In the genomic region with DNA sequence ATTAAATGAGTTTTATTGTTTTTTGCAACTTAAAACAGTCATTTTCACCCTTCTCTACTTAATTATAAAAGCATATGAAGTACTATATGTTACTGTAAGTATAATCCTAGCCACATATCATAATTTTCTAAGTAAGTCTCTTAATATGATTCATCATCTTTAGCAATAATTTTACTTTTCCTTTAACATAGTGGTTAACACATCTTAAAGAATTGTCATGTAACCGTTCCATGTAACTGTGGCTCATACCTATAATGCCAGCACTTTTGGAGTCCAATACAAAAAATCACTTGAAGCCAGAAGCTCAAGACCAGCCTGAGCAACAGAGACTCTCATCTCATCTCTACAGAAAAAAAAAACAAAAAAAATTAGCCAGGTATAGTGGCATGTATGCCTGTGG, we compare ENCODE assay signal across 15 cellular contexts.
DNase-seq lines count a peak whose midpoint lies in the region; ATAC-seq and TF ChIP-seq lines count a peak whose summit lies in the region.
"Had no signal": no experiment of that assay in that cellular context is flagged by ENCODE, and none has a peak within 500 bp of the region (broad histone marks: within the 10 kb centered on the region; RNA-seq: fewer than 3 reads in every experiment).

No MANE protein-coding gene starts in this region.

- H4K8ac ChIP-seq in IMR-90 (ENCODE audit: low read depth in 2 of 2, low read length in 2 of 2): no peak overlapping the region

- H3K4me3 ChIP-seq in IMR-90 (ENCODE audit: insufficient read depth, low read depth, low read length): no peak overlapping the region
- H3K4me3 ChIP-seq in SU-DHL-6 (ENCODE audit: insufficient read depth, low read length, poor library complexity, severe bottlenecking): no peak overlapping the region
- no peak overlapping the region for H3K4me3 ChIP-seq in heart left ventricle
- H3K4me3 ChIP-seq: GM23338 had no signal

- H3K9me2 ChIP-seq in SU-DHL-6 (replicated peaks; ENCODE audit: insufficient read depth, low read length): no peaks in the 10 kb centered on the region

- H3K9ac ChIP-seq in IMR-90 (ENCODE audit: low read depth, low read length) (no peak overlapping the region), SU-DHL-6 (ENCODE audit: low read length) (no peak overlapping the region)

- H3K4me3 Mint-ChIP-seq in activated naive CD8-positive, alpha-beta T cell treated with anti-CD3 and anti-CD28 coated beads, Interleukin-2, amount 50 U/mL, for 24 hours: no peak overlapping the region
- H3K4me3 Mint-ChIP-seq in activated naive CD8-positive, alpha-beta T cell treated with anti-CD3 and anti-CD28 coated beads for 36 hours: no peak overlapping the region
- H3K4me3 Mint-ChIP-seq in stimulated activated effector memory CD8-positive, alpha-beta T cell treated with anti-CD3 and anti-CD28 coated beads, Interleukin-12 subunit alpha, Interleukin-12 subunit beta, amount 100 ng/mL, for 72 hours: no peak overlapping the region
- H3K4me3 Mint-ChIP-seq: CD4-positive, alpha-beta T cell; GM23338; HFFc6; IgD-negative memory B cell had no signal

- H3K36me3 Mint-ChIP-seq in activated naive CD8-positive, alpha-beta T cell treated with anti-CD3 and anti-CD28 coated beads, Interleukin-2, amount 50 U/mL, for 24 hours (ENCODE audit: low read depth): no peaks in the 10 kb centered on the region
- no peaks in the 10 kb centered on the region for H3K36me3 Mint-ChIP-seq in activated naive CD8-positive, alpha-beta T cell treated with anti-CD3 and anti-CD28 coated beads for 36 hours
- H3K36me3 Mint-ChIP-seq in stimulated activated effector memory CD8-positive, alpha-beta T cell treated with anti-CD3 and anti-CD28 coated beads, Interleukin-12 subunit alpha, Interleukin-12 subunit beta, amount 100 ng/mL, for 72 hours: no peaks in the 10 kb centered on the region

- peaks cover 6% of the 10 kb centered on the region for H3K9me1 ChIP-seq in IMR-90 (ENCODE audit: insufficient read depth, low read length)

- no peak overlapping the region for H3K27ac Mint-ChIP-seq in activated naive CD8-positive, alpha-beta T cell treated with anti-CD3 and anti-CD28 coated beads, Interleukin-2, amount 50 U/mL, for 24 hours
- H3K27ac Mint-ChIP-seq in activated naive CD8-positive, alpha-beta T cell treated with anti-CD3 and anti-CD28 coated beads for 36 hours: no peak overlapping the region
- H3K27ac Mint-ChIP-seq in stimulated activated effector memory CD8-positive, alpha-beta T cell treated with anti-CD3 and anti-CD28 coated beads, Interleukin-12 subunit alpha, Interleukin-12 subunit beta, amount 100 ng/mL, for 72 hours: no peak overlapping the region
- H3K27ac Mint-ChIP-seq: CD4-positive, alpha-beta T cell; GM23338; HFFc6; IgD-negative memory B cell had no signal

- POLR2A ChIA-PET in IMR-90 (lab: Charles Lee; ENCODE audit: unreplicated experiment): no interaction called here

- no peak overlapping the region for H3K23ac ChIP-seq in IMR-90 (ENCODE audit: low read depth, low read length)

- H2AK5ac ChIP-seq in IMR-90 (ENCODE audit: low read depth, low read length): 0 out of 2 replicates have a peak overlapping the region, but pooled peaks have one; percentile 78

- H3K4me1 Mint-ChIP-seq in activated naive CD8-positive, alpha-beta T cell treated with anti-CD3 and anti-CD28 coated beads, Interleukin-2, amount 50 U/mL, for 24 hours: peaks cover 8% of the 10 kb centered on the region
- peaks cover 3% of the 10 kb centered on the region for H3K4me1 Mint-ChIP-seq in activated naive CD8-positive, alpha-beta T cell treated with anti-CD3 and anti-CD28 coated beads for 36 hours
- no peaks in the 10 kb centered on the region for H3K4me1 Mint-ChIP-seq in stimulated activated effector memory CD8-positive, alpha-beta T cell treated with anti-CD3 and anti-CD28 coated beads, Interleukin-12 subunit alpha, Interleukin-12 subunit beta, amount 100 ng/mL, for 72 hours

- H3K4ac ChIP-seq in IMR-90 (ENCODE audit: low read depth, low read length): no peak overlapping the region

- TF ChIP-seq CTCF in IMR-90 (conservative IDR thresholded peaks at IDR 0.05; ENCODE audit: low read depth, low read length) (no peak), SU-DHL-6 (IDR thresholded peaks at IDR 0.05; ENCODE audit: insufficient read depth, low read length, poor library complexity, severe bottlenecking) (no peak), heart left ventricle (IDR thresholded peaks at IDR 0.05) (no peak)

- no peak overlapping the region for H3K56ac ChIP-seq in IMR-90 (ENCODE audit: extremely low read depth, insufficient read depth, low read length)

- H3K36me3 ChIP-seq in IMR-90 (ENCODE audit: control insufficient read depth, insufficient read depth, low read length): no peaks in the 10 kb centered on the region
- H3K36me3 ChIP-seq in SU-DHL-6 (ENCODE audit: low read length): no peaks in the 10 kb centered on the region
- H3K36me3 ChIP-seq in heart left ventricle: no peaks in the 10 kb centered on the region

- peaks cover 3% of the 10 kb centered on the region; the same call in 1 of the 2 replicates for H3K4me1 ChIP-seq in IMR-90 (ENCODE audit: control insufficient read depth, insufficient read depth, low read length)
- peaks cover 0 to 5% (median 0%) of the 10 kb centered on the region in 12 donors for H3K4me1 ChIP-seq in heart left ventricle
- H3K4me1 ChIP-seq: Caco-2 had no signal

- H2BK120ac ChIP-seq in IMR-90 (ENCODE audit: low read depth, low read length): no peak overlapping the region

- no peaks in the 10 kb centered on the region for H3K79me1 ChIP-seq in IMR-90 (ENCODE audit: low read depth in 1 of 2, low read length in 2 of 2)

- H3K27ac ChIP-seq in IMR-90 (ENCODE audit: insufficient read depth, low read length) (no peak overlapping the region), SU-DHL-6 (ENCODE audit: low read depth, low read length) (no peak overlapping the region), heart left ventricle (no peak overlapping the region)
- H3K27ac ChIP-seq: C4-2B had no signal

- no peak overlapping the region for H4K5ac ChIP-seq in IMR-90 (ENCODE audit: low read depth, low read length)

- WGBS in IMR-90 (ENCODE audit: extremely low coverage in 2 of 2, insufficient read length in 1 of 2), 2 experiments: no CpG with 5 or more reads among the region's 1 CpG
- 85 to 96% (median 93%) methylated on average over 1 of the region's 1 CpG for WGBS in heart left ventricle, 4 donors

- H2BK15ac ChIP-seq in IMR-90 (ENCODE audit: low read depth, low read length): no peak overlapping the region

- H4K91ac ChIP-seq in IMR-90 (ENCODE audit: insufficient read depth, low read depth, low read length): no peak overlapping the region

- in situ Hi-C loops in IMR-90 (cut with MboI; ENCODE audit: low sequenced_read_pairs): no loop called here

- BruUV-seq in IMR-90 (replicated peaks; lab: Mats Ljungman, UMichigan): no TSS peak

- H3K9me3 ChIP-seq in IMR-90 (ENCODE audit: control insufficient read depth, insufficient read depth, low read length) (no peaks in the 10 kb centered on the region), SU-DHL-6 (ENCODE audit: insufficient read depth, low read length) (no peaks in the 10 kb centered on the region), heart left ventricle (no peaks in the 10 kb centered on the region)
- H3K9me3 ChIP-seq: Caco-2 had no signal

- TF ChIP-seq POLR2A in IMR-90 (IDR thresholded peaks at IDR 0.05; ENCODE audit: low read depth, low read length) (no peak), heart left ventricle (IDR thresholded peaks at IDR 0.05) (no peak)

- H3K27me3 Mint-ChIP-seq in activated naive CD8-positive, alpha-beta T cell treated with anti-CD3 and anti-CD28 coated beads, Interleukin-2, amount 50 U/mL, for 24 hours: peaks cover 8% of the 10 kb centered on the region
- peaks cover 3% of the 10 kb centered on the region for H3K27me3 Mint-ChIP-seq in activated naive CD8-positive, alpha-beta T cell treated with anti-CD3 and anti-CD28 coated beads for 36 hours
- H3K27me3 Mint-ChIP-seq: IgD-negative memory B cell had no signal

- H4K20me1 ChIP-seq in IMR-90 (ENCODE audit: insufficient read depth, low read length) (no peaks in the 10 kb centered on the region), SU-DHL-6 (ENCODE audit: low read depth, low read length) (no peaks in the 10 kb centered on the region)

- no peak overlapping the region for H2BK20ac ChIP-seq in IMR-90 (ENCODE audit: low read depth, low read length)

- H3K4me2 ChIP-seq in IMR-90 (ENCODE audit: low read depth, low read length) (no peak overlapping the region), SU-DHL-6 (ENCODE audit: low read depth, low read length, poor library complexity, severe bottlenecking) (no peak overlapping the region)
- H3K4me2 ChIP-seq: GM23338 had no signal

- no peak overlapping the region for H2BK5ac ChIP-seq in IMR-90 (ENCODE audit: low read depth, low read length, poor library complexity, severe bottlenecking)

- dilution Hi-C loops in IMR-90 (cut with HindIII; ENCODE audit: low sequenced_read_pairs, unreplicated experiment): no loop called here

- no peak overlapping the region for H3K18ac ChIP-seq in IMR-90 (ENCODE audit: low read depth, low read length)

- H3K79me2 ChIP-seq in SU-DHL-6 (ENCODE audit: insufficient read depth, low read length): no peaks in the 10 kb centered on the region

- DNase-seq in activated naive CD8-positive, alpha-beta T cell treated with anti-CD3 and anti-CD28 coated beads, Interleukin-2, amount 50 U/mL, for 24 hours: no peak
- DNase-seq in activated naive CD8-positive, alpha-beta T cell treated with anti-CD3 and anti-CD28 coated beads for 36 hours: no peak
- DNase-seq in IMR-90: no peak
- no peak for DNase-seq in stimulated activated effector memory CD8-positive, alpha-beta T cell treated with anti-CD3 and anti-CD28 coated beads, Interleukin-12 subunit alpha, Interleukin-12 subunit beta, amount 100 ng/mL, for 72 hours (ENCODE audit: low spot score in 2 of 2)
- no peak for DNase-seq in heart left ventricle
- no peak for DNase-seq in NCI-H526 (lab: John Stamatoyannopoulos, UW)
- DNase-seq: AML-193; Caco-2; CD4-positive, alpha-beta T cell; HFFc6 had no signal

- CTCF ChIA-PET in IMR-90 (lab: Yijun Ruan, JAX): no interaction called here

- no peak overlapping the region for H2AK9ac ChIP-seq in IMR-90 (replicated peaks; ENCODE audit: low read depth, low read length, poor library complexity)

- H3K27me3 ChIP-seq in IMR-90 (ENCODE audit: control insufficient read depth, insufficient read depth, low read length) (no peaks in the 10 kb centered on the region), SU-DHL-6 (ENCODE audit: low read length) (no peaks in the 10 kb centered on the region), heart left ventricle (no peaks in the 10 kb centered on the region)

- intact Hi-C loops in IMR-90 (cut with micrococcal nuclease): no loop called here
- intact Hi-C loops in heart left ventricle (cut with DNase I): loop anchor here in 2 of 10 donors (5.0 to 10.0 kb wide), 2 partner anchors 165 to 458 kb away; no protein-coding TSS in a partner anchor

- H3K14ac ChIP-seq in IMR-90 (replicated peaks; ENCODE audit: low read depth, low read length): no peak overlapping the region

- TF ChIP-seq RAD21 in IMR-90 (IDR thresholded peaks at IDR 0.05; ENCODE audit: low read length): no peak

- no peaks in the 10 kb centered on the region for H3K9me3 Mint-ChIP-seq in activated naive CD8-positive, alpha-beta T cell treated with anti-CD3 and anti-CD28 coated beads, Interleukin-2, amount 50 U/mL, for 24 hours
- no peaks in the 10 kb centered on the region for H3K9me3 Mint-ChIP-seq in activated naive CD8-positive, alpha-beta T cell treated with anti-CD3 and anti-CD28 coated beads for 36 hours
- H3K9me3 Mint-ChIP-seq in stimulated activated effector memory CD8-positive, alpha-beta T cell treated with anti-CD3 and anti-CD28 coated beads, Interleukin-12 subunit alpha, Interleukin-12 subunit beta, amount 100 ng/mL, for 72 hours: no peaks in the 10 kb centered on the region
- H3K9me3 Mint-ChIP-seq: CD4-positive, alpha-beta T cell; GM23338; HFFc6; IgD-negative memory B cell had no signal

- peak; percentile 24 for ATAC-seq in activated naive CD8-positive, alpha-beta T cell treated with anti-CD3 and anti-CD28 coated beads, Interleukin-2, amount 50 U/mL, for 24 hours
- ATAC-seq in IMR-90 (ENCODE audit: low read depth): no peak
- ATAC-seq in stimulated activated effector memory CD8-positive, alpha-beta T cell treated with anti-CD3 and anti-CD28 coated beads, Interleukin-12 subunit alpha, Interleukin-12 subunit beta, amount 100 ng/mL, for 72 hours: peak; percentile 47
- ATAC-seq in heart left ventricle: no peak
- ATAC-seq: GM23338, HCT116 had no signal

- no peaks in the 10 kb centered on the region for H3F3A ChIP-seq in SU-DHL-6 (ENCODE audit: insufficient read depth)

- H2AFZ ChIP-seq in IMR-90 (replicated peaks; ENCODE audit: low read length, poor library complexity) (no peak overlapping the region), SU-DHL-6 (ENCODE audit: low read depth, low read length, severe bottlenecking) (peak overlapping the region; percentile 14)
- H2AFZ ChIP-seq: GM23338 had no signal

Comparison
In these comparisons a context has a peak if more than half of its experiments do, and no peak if none do; other contexts are left out.
1. ATAC-seq: peak in activated naive CD8-positive, alpha-beta T cell treated with anti-CD3 and anti-CD28 coated beads, Interleukin-2, amount 50 U/mL, for 24 hours (single experiment) and stimulated activated effector memory CD8-positive, alpha-beta T cell treated with anti-CD3 and anti-CD28 coated beads, Interleukin-12 subunit alpha, Interleukin-12 subunit beta, amount 100 ng/mL, for 72 hours (single experiment); none in IMR-90 (single experiment) and heart left ventricle (0 of 4).